8 cellular contexts compared by ENCODE assay signal in genomic region chr5:177311723-177312648, GRCh38. TPM values are rescaled to one million over a fixed set of nuclear protein-coding genes. Genes with fewer than 3 reads are reported as not detected.
A peak's percentile ranks its signal among the peaks of the same experiment; 100 is the strongest.
DNase-seq lines count a peak whose midpoint lies in the region; ATAC-seq and TF ChIP-seq lines count a peak whose summit lies in the region.

Gene MXD3 (minus strand): TSS chr5:177311898. CDS start chr5:177311830, 68 bp downstream.

- peaks cover 5% of the 10 kb centered on the region for H3K27me3 Mint-ChIP-seq in activated T-cell treated with anti-CD3 and anti-CD28 coated beads, Interleukin-2, amount 50 U/mL, for 24 hours
- no peaks in the 10 kb centered on the region for H3K27me3 Mint-ChIP-seq in naive B cell

- H3K9me2 ChIP-seq in DOHH2 (replicated peaks; ENCODE audit: control insufficient read depth, low read length) = no peaks in the 10 kb centered on the region

- H3K4me3 Mint-ChIP-seq in activated T-cell treated with anti-CD3 and anti-CD28 coated beads, Interleukin-2, amount 50 U/mL, for 24 hours = peak within 1 kb of the TSS; percentile 82
- H3K4me3 Mint-ChIP-seq in naive B cell = peak within 1 kb of the TSS; percentile 73 to 94 (median 91)

- H3K4me3 ChIP-seq in DOHH2 (ENCODE audit: low read length) = peak within 1 kb of the TSS; percentile 83
- H3K4me3 ChIP-seq in Panc1 (ENCODE audit: low read depth in 2 of 2, low read length in 2 of 2) = peak within 1 kb of the TSS; percentile 39 to 58
- H3K4me3 ChIP-seq in esophagus squamous epithelium = peak within 1 kb of the TSS; percentile 40 to 71 (median 56)

- DNase-seq in Panc1 (ENCODE audit: low read depth, low spot score) = no peak
- peak; percentile 96 for DNase-seq in activated T-cell treated with anti-CD3 and anti-CD28 coated beads, Interleukin-2, amount 50 U/mL, for 24 hours
- peak; percentile 76 for DNase-seq in esophagus squamous epithelium (lab: John Stamatoyannopoulos, UW)
- peak; percentile 90 for DNase-seq in naive B cell
- peak; percentile 97 to 99 for DNase-seq in stimulated activated CD8-positive, alpha-beta memory T cell treated with anti-CD3 and anti-CD28 coated beads, Interleukin-7, amount 100 ng/mL, for 48 hours (ENCODE audit: extremely low read depth in 1 of 2, low read depth in 1 of 2)

- POLR2A ChIA-PET in Panc1 (lab: Charles Lee) = no interaction called here

- H3F3A ChIP-seq in DOHH2 (ENCODE audit: control insufficient read depth, insufficient read depth) = peaks cover 14% of the 10 kb centered on the region

- in situ Hi-C loops in Panc1 (cut with HindIII; ENCODE audit: low pct_unique_long_range_greater_than_20kb, low sequenced_read_pairs) = no loop called here

- H3K27ac ChIP-seq in DOHH2 (ENCODE audit: low read depth, low read length) = peak within 1 kb of the TSS; percentile 84
- H3K27ac ChIP-seq in KOPT-K1 (ENCODE audit: low read depth, low read length, poor library complexity, severe bottlenecking) = peak within 1 kb of the TSS; percentile 93
- H3K27ac ChIP-seq in Panc1 (ENCODE audit: low read length) = peak within 1 kb of the TSS; percentile 76
- H3K27ac ChIP-seq in esophagus squamous epithelium = peak within 1 kb of the TSS; percentile 62 to 87 (median 72)

- peaks cover 24% of the 10 kb centered on the region for H3K36me3 Mint-ChIP-seq in activated T-cell treated with anti-CD3 and anti-CD28 coated beads, Interleukin-2, amount 50 U/mL, for 24 hours (ENCODE audit: low read depth)
- H3K36me3 Mint-ChIP-seq in naive B cell = peaks cover 0 to under 1% of the 10 kb centered on the region in 2 donors

- peak; percentile 64 for ATAC-seq in GM21825 (IDR thresholded peaks at IDR 0.05; ENCODE audit: unreplicated experiment)
- ATAC-seq in Panc1 = peak; percentile 69
- peak; percentile 89 to 91 for ATAC-seq in naive B cell (ENCODE audit: low read depth in 2 of 2)

- H4K20me1 ChIP-seq in DOHH2 (ENCODE audit: control insufficient read depth, insufficient read depth, low read depth, low read length) = peaks cover 13% of the 10 kb centered on the region

- H3K4me1 Mint-ChIP-seq in activated T-cell treated with anti-CD3 and anti-CD28 coated beads, Interleukin-2, amount 50 U/mL, for 24 hours (ENCODE audit: low read depth) = peaks cover 27% of the 10 kb centered on the region
- H3K4me1 Mint-ChIP-seq in naive B cell = peaks cover 18 to 42% (median 29%) of the 10 kb centered on the region in 3 donors

- TF ChIP-seq CTCF in DOHH2 (IDR thresholded peaks at IDR 0.05; ENCODE audit: low read depth, low read length, poor library complexity, severe bottlenecking) (no peak), Panc1 (IDR thresholded peaks at IDR 0.05) (no peak), esophagus squamous epithelium (IDR thresholded peaks at IDR 0.05) (no peak)

- CTCF ChIA-PET in Panc1 (lab: Charles Lee) = no interaction called here

- WGBS in esophagus squamous epithelium, 2 donors = 0 to 2% methylated on average over 5 to 11 of the region's 78 CpGs

- H3K9me3 ChIP-seq in DOHH2 (ENCODE audit: control insufficient read depth, insufficient read depth, low read length) (no peaks in the 10 kb centered on the region), KOPT-K1 (ENCODE audit: insufficient read depth, low read length, poor library complexity, severe bottlenecking) (no peaks in the 10 kb centered on the region), Panc1 (ENCODE audit: control insufficient read depth, insufficient read depth, low read depth, low read length) (no peaks in the 10 kb centered on the region), esophagus squamous epithelium (no peaks in the 10 kb centered on the region)

- peak within 1 kb of the TSS; percentile 93 for H3K27ac Mint-ChIP-seq in activated T-cell treated with anti-CD3 and anti-CD28 coated beads, Interleukin-2, amount 50 U/mL, for 24 hours
- peak within 1 kb of the TSS in 5 of 6 donors; percentile 57 to 87 (median 79) for H3K27ac Mint-ChIP-seq in naive B cell

- peak in 1 of 4 donors; percentile 38 for TF ChIP-seq POLR2A in esophagus squamous epithelium (IDR thresholded peaks at IDR 0.05)

- H3K4me1 ChIP-seq in DOHH2 (ENCODE audit: control insufficient read depth, low read length) (peaks cover 53% of the 10 kb centered on the region), Panc1 (ENCODE audit: control insufficient read depth, insufficient read depth, low read length) (peaks cover 12% of the 10 kb centered on the region), esophagus squamous epithelium (peaks cover 27 to 57% (median 28%) of the 10 kb centered on the region in 3 donors)

- peaks cover 33% of the 10 kb centered on the region for H3K79me2 ChIP-seq in DOHH2 (ENCODE audit: control insufficient read depth, low read length)

- H3K9me3 Mint-ChIP-seq in activated T-cell treated with anti-CD3 and anti-CD28 coated beads, Interleukin-2, amount 50 U/mL, for 24 hours = no peaks in the 10 kb centered on the region
- H3K9me3 Mint-ChIP-seq in naive B cell = no peaks in the 10 kb centered on the region

- BruUV-seq in Panc1 (replicated peaks; lab: Mats Ljungman, UMichigan) = no TSS peak

- intact Hi-C loops in Panc1 (cut with micrococcal nuclease; ENCODE audit: unreplicated experiment) (loop anchor here (10.0 kb wide), 1 partner anchor 143 kb away; no protein-coding TSS in a partner anchor), esophagus squamous epithelium (cut with DNase I) (loop anchor here (10.0 kb wide), 3 partner anchors 83 to 183 kb away; partner anchors contain the start of gene PDLIM7)

- H3K27me3 ChIP-seq in DOHH2 (ENCODE audit: control insufficient read depth, low read length) (no peaks in the 10 kb centered on the region), Panc1 (ENCODE audit: control insufficient read depth, insufficient read depth, low read length) (no peaks in the 10 kb centered on the region), esophagus squamous epithelium (no peaks in the 10 kb centered on the region)

- peak within 1 kb of the TSS; percentile 94 for H3K4me2 ChIP-seq in DOHH2 (ENCODE audit: low read length)

- H3K36me3 ChIP-seq in DOHH2 (ENCODE audit: control insufficient read depth, low read length) (peaks cover 45% of the 10 kb centered on the region), KOPT-K1 (ENCODE audit: insufficient read depth, low read length) (peaks cover 38% of the 10 kb centered on the region), Panc1 (ENCODE audit: control insufficient read depth, insufficient read depth, low read length) (no peaks in the 10 kb centered on the region; the same call in 1 of the 2 replicates), esophagus squamous epithelium (peaks cover 4 to 36% (median 5%) of the 10 kb centered on the region in 3 donors)

RNA-seq across cellular contexts. Expression of gene MXD3, which starts in this region (rescaled TPM):
- total RNA-seq in Panc1 (2021; ENCODE audit: unreplicated experiment) = 12.0 TPM
- polyA plus RNA-seq in Panc1 (2012; ENCODE audit: insufficient read length) = 8.1 TPM
- total RNA-seq in esophagus squamous epithelium = 10 to 100 TPM in 2 of 4 donors, 1 to 10 TPM in 2; 7.4 to 15.3 (median 9.5) TPM
- 1 to 10 TPM in 4 of 6 donors, under 1 TPM in 2; 0.52 to 2.3 (median 1.4) TPM for polyA plus RNA-seq in naive B cell (ENCODE audit: low read depth in 6 of 6)
